ENCODE assay signal across 1 cellular context in the genomic region with DNA sequence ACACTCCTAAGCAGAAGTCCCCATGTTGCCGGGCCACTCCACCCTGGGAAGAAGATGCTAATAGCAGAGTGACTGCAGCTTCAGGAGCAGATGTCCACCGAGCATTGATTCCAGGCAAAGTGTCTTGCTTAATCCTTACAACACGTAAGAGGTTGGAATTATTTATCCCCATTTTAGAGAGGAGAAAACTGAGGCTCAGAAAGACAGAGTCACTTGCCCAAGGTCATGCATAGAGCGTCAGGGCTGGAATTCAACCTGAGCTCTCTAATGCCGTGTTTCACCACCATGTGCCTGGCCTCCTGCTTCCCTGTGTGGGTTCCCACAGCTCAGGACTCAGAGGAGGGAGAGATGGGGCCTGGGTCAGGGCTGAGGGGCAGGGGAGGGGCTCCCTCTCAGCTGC. TPM values are rescaled to one million over a fixed set of nuclear protein-coding genes. Genes with fewer than 3 reads are reported as not detected.
"Had no signal": no experiment of that assay in that cellular context is flagged by ENCODE, and none has a peak within 500 bp of the region (broad histone marks: within the 10 kb centered on the region; RNA-seq: fewer than 3 reads in every experiment).

No MANE protein-coding gene starts in this region.

RNA-seq across cellular contexts. Expression of gene CSPG4, which starts 7.3 kb away (rescaled TPM):
- polyA plus RNA-seq: neural cell had no signal
